ENCODE assay signal across 26 cellular contexts in the genomic region with DNA sequence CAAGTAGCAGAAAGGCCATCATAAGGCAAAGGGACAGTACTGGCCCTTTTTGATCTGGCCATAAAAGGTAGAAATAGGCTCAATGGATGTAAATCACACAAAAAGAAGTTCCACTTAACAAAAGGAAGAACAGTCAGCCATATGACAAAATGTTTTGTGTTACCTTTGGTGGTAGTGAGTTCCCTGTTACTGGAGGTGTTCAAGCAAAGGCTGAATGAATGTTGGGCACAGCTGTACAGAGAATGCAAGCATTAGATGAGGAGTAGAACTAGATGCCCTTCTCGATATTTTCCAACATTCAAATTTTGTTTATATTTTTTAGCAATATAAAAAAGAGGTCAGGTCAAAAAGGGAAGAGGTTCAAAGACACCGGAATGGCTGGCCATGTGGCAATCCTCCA.
"Had no signal": no experiment of that assay in that cellular context is flagged by ENCODE, and none has a peak within 500 bp of the region (broad histone marks: within the 10 kb centered on the region; RNA-seq: fewer than 3 reads in every experiment).

No MANE protein-coding gene starts in this region.

- H3K36me3 ChIP-seq: MG63 had no signal

- H3K27me3 ChIP-seq: MG63 had no signal

- DNase-seq: MG63, MM.1S, MV-4-11, NCI-H1048, NCI-H1105, NCI-H1105 treated with DMSO at 0.1 percent for 48 hours, NCI-H1436, NCI-H1436 treated with DMSO at 0.1 percent for 48 hours, NCI-H1694, NCI-H1694 treated with DMSO at 0.1 percent for 48 hours, NCI-H187, NCI-H187 treated with DMSO at 0.1 percent for 48 hours, NCI-H1930, NCI-H2029, NCI-H2029 treated with DMSO at 0.1 percent for 48 hours, NCI-H2081 treated with DMSO at 0.1 percent for 48 hours, NCI-H2107, NCI-H2171, NCI-H2227 treated with DMSO at 0.1 percent for 48 hours, NCI-H226, NCI-H345, NCI-H446, NCI-H446 treated with DMSO at 0.1 percent for 48 hours, NCI-H510A, NCI-H524, NCI-H524 treated with DMSO at 0.1 percent for 48 hours had no signal

- H3K4me3 ChIP-seq: MG63 had no signal
